Comparison of ENCODE assay signal across 1 cellular context in genomic region chr3:157838457-157838856, GRCh38.
TF ChIP-seq lines count a peak whose summit lies in the region.

No MANE protein-coding gene starts in this region.

TF ChIP-seq in GM23338, 12 proteins besides CTCF, POLR2A, EP300 and RAD21 (continued from another document):
- TF ChIP-seq, protein P1, sequence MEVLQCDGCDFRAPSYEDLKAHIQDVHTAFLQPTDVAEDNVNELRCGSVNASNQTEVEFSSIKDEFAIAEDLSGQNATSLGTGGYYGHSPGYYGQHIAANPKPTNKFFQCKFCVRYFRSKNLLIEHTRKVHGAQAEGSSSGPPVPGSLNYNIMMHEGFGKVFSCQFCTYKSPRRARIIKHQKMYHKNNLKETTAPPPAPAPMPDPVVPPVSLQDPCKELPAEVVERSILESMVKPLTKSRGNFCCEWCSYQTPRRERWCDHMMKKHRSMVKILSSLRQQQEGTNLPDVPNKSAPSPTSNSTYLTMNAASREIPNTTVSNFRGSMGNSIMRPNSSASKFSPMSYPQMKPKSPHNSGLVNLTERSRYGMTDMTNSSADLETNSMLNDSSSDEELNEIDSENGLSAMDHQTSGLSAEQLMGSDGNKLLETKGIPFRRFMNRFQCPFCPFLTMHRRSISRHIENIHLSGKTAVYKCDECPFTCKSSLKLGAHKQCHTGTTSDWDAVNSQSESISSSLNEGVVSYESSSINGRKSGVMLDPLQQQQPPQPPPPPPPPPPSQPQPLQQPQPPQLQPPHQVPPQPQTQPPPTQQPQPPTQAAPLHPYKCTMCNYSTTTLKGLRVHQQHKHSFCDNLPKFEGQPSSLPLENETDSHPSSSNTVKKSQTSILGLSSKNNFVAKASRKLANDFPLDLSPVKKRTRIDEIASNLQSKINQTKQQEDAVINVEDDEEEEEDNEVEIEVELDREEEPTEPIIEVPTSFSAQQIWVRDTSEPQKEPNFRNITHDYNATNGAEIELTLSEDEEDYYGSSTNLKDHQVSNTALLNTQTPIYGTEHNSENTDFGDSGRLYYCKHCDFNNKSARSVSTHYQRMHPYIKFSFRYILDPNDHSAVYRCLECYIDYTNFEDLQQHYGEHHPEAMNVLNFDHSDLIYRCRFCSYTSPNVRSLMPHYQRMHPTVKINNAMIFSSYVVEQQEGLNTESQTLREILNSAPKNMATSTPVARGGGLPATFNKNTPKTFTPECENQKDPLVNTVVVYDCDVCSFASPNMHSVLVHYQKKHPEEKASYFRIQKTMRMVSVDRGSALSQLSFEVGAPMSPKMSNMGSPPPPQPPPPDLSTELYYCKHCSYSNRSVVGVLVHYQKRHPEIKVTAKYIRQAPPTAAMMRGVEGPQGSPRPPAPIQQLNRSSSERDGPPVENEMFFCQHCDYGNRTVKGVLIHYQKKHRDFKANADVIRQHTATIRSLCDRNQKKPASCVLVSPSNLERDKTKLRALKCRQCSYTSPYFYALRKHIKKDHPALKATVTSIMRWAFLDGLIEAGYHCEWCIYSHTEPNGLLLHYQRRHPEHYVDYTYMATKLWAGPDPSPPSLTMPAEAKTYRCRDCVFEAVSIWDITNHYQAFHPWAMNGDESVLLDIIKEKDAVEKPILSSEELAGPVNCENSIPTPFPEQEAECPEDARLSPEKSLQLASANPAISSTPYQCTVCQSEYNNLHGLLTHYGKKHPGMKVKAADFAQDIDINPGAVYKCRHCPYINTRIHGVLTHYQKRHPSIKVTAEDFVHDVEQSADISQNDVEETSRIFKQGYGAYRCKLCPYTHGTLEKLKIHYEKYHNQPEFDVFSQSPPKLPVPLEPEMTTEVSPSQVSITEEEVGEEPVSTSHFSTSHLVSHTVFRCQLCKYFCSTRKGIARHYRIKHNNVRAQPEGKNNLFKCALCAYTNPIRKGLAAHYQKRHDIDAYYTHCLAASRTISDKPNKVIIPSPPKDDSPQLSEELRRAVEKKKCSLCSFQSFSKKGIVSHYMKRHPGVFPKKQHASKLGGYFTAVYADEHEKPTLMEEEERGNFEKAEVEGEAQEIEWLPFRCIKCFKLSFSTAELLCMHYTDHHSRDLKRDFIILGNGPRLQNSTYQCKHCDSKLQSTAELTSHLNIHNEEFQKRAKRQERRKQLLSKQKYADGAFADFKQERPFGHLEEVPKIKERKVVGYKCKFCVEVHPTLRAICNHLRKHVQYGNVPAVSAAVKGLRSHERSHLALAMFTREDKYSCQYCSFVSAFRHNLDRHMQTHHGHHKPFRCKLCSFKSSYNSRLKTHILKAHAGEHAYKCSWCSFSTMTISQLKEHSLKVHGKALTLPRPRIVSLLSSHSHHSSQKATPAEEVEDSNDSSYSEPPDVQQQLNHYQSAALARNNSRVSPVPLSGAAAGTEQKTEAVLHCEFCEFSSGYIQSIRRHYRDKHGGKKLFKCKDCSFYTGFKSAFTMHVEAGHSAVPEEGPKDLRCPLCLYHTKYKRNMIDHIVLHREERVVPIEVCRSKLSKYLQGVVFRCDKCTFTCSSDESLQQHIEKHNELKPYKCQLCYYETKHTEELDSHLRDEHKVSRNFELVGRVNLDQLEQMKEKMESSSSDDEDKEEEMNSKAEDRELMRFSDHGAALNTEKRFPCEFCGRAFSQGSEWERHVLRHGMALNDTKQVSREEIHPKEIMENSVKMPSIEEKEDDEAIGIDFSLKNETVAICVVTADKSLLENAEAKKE (CRISPR knock-in tag; IDR thresholded peaks at IDR 0.05): no peak
- TF ChIP-seq ETS1 (IDR thresholded peaks at IDR 0.05) (no peak), EZH2 (IDR thresholded peaks at IDR 0.05; ENCODE audit: low read depth, unreplicated experiment) (no peak), EZH2phosphoT487 (IDR thresholded peaks at IDR 0.05; ENCODE audit: unreplicated experiment) (no peak), NANOG (IDR thresholded peaks at IDR 0.05; ENCODE audit: borderline replicate concordance) (no peak), REST (IDR thresholded peaks at IDR 0.05; ENCODE audit: unreplicated experiment) (no peak), ZNF114 (CRISPR knock-in tag; IDR thresholded peaks at IDR 0.05) (no peak), JUNB (IDR thresholded peaks at IDR 0.05; ENCODE audit: unreplicated experiment) (no peak), POLR2AphosphoS5 (IDR thresholded peaks at IDR 0.05; ENCODE audit: low read depth) (no peak)
